ENCODE assay signal across 9 cellular contexts in the genomic region with DNA sequence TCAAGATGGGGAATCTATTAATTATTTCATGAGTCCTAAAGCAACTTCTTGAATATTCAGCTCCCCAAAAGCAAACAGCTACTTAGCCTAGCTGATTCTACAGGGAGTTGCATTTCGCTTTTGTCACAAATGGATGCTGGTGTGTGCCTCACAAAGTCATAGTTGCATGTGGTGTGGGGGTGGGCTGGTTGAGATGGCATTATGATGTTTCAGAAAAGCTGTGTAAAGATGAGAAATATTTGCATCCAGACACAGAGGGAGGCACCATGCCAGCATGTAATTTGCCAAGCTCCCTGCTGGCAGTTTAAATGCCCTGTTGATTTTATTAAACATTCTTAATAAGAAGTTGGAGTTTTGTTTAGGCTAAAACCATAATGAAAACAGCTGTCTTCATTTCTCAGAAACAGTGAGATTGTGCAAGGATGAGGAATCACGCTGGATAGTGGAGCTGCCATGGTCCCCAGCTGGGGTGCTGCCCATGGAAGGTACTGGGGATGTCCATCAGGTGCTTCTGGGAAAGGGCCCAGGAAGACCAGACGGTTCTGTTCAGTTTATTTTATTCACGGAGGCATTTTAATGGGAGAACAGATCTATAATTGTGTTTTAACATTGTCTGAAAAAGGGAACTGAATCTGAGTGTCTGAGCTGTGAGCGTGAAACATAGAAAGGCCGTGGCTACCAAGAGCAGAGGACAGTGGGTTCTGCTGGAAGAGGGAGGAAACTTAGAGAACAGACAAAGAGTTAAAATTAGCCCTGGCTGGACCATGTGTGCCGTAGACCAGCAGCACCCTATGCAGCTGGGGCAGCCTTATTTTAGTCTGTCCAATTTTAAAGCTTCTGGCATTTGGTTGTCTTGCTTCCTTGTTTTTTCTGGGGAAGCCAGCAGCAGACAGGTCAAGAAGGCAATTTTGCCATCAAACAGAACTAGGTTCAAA.
A peak's percentile ranks its signal among the peaks of the same experiment; 100 is the strongest.
DNase-seq lines count a peak whose midpoint lies in the region; ATAC-seq and TF ChIP-seq lines count a peak whose summit lies in the region.
"Had no signal": no experiment of that assay in that cellular context is flagged by ENCODE, and none has a peak within 500 bp of the region (broad histone marks: within the 10 kb centered on the region; RNA-seq: fewer than 3 reads in every experiment).

No MANE protein-coding gene starts in this region.

- no peaks in the 10 kb centered on the region for H3K27me3 ChIP-seq in CD4-positive, CD25-positive, alpha-beta regulatory T cell (ENCODE audit: control insufficient read depth, insufficient read depth, low read length)
- H3K27me3 ChIP-seq in Karpas-422 (ENCODE audit: low read length) (no peaks in the 10 kb centered on the region), right atrium auricular region (no peaks in the 10 kb centered on the region)

- no peak overlapping the region for H3K27ac ChIP-seq in CD4-positive, CD25-positive, alpha-beta regulatory T cell (ENCODE audit: insufficient read depth, low read length, poor library complexity, severe bottlenecking)
- peak overlapping the region; percentile 44 for H3K27ac ChIP-seq in Karpas-422 (ENCODE audit: low read length)
- peak overlapping the region; percentile 72 to 79 for H3K27ac ChIP-seq in right atrium auricular region

- H3K4me3 ChIP-seq in CD4-positive, CD25-positive, alpha-beta regulatory T cell (ENCODE audit: low read depth, low read length) = no peak overlapping the region
- H3K4me3 ChIP-seq in Karpas-422 (ENCODE audit: low read length) (peak overlapping the region; percentile 41; the same call in 1 of the 2 replicates), right atrium auricular region (no peak overlapping the region)

- H3K27me3 Mint-ChIP-seq in CD4-positive, CD25-positive, alpha-beta regulatory T cell = no peaks in the 10 kb centered on the region

- H3K9ac ChIP-seq in Karpas-422 (ENCODE audit: low read length) = peak overlapping the region; percentile 53

- no peak for DNase-seq in CD4-positive, CD25-positive, alpha-beta regulatory T cell
- DNase-seq in Karpas-422 = peak; percentile 63
- peak; percentile 54 for DNase-seq in right atrium auricular region (ENCODE audit: low spot score)
- DNase-seq in amniotic stem cell (lab: John Stamatoyannopoulos, UW) = no peak
- DNase-seq in SKM-1 treated with dmso at 0.1 percent for 144 hours (lab: John Stamatoyannopoulos, UW; ENCODE audit: unreplicated experiment) = no peak
- no peak for DNase-seq in NCI-H774 (lab: John Stamatoyannopoulos, UW)
- DNase-seq in glomerular visceral epithelial cell (ENCODE audit: extremely low spot score) = no peak
- DNase-seq: NCI-H1092 had no signal

- peak overlapping the region; percentile 53 for H3K4me2 ChIP-seq in Karpas-422 (ENCODE audit: low read depth, low read length, poor library complexity, severe bottlenecking)

- H4K20me1 ChIP-seq in Karpas-422 (ENCODE audit: insufficient read depth, low read depth, low read length) = no peaks in the 10 kb centered on the region

- no peaks in the 10 kb centered on the region for H3K9me3 Mint-ChIP-seq in CD4-positive, CD25-positive, alpha-beta regulatory T cell

- no peaks in the 10 kb centered on the region for H3K9me3 ChIP-seq in CD4-positive, CD25-positive, alpha-beta regulatory T cell (ENCODE audit: control insufficient read depth in 2 of 2, low read length in 2 of 2)
- H3K9me3 ChIP-seq in Karpas-422 (ENCODE audit: low read length) = no peaks in the 10 kb centered on the region; the same call in 1 of the 2 replicates
- no peaks in the 10 kb centered on the region for H3K9me3 ChIP-seq in right atrium auricular region

- peaks cover 35% of the 10 kb centered on the region for H3K36me3 Mint-ChIP-seq in CD4-positive, CD25-positive, alpha-beta regulatory T cell

- peaks cover 18 to 63% (median 29%) of the 10 kb centered on the region in 4 donors for H3K4me1 Mint-ChIP-seq in CD4-positive, CD25-positive, alpha-beta regulatory T cell

- peak overlapping the region; percentile 58 for H2AFZ ChIP-seq in Karpas-422 (ENCODE audit: low read length)

- no peak for ATAC-seq in CD4-positive, CD25-positive, alpha-beta regulatory T cell (ENCODE audit: low read depth in 2 of 2)
- ATAC-seq in GM21423 (IDR thresholded peaks at IDR 0.05; ENCODE audit: unreplicated experiment) = peak; percentile 92

- H3K9me2 ChIP-seq in Karpas-422 (replicated peaks; ENCODE audit: insufficient read depth, low read length) = no peaks in the 10 kb centered on the region

- peak overlapping the region; percentile 14 to 67 (median 62) for H3K27ac Mint-ChIP-seq in CD4-positive, CD25-positive, alpha-beta regulatory T cell

- H3K4me3 Mint-ChIP-seq in CD4-positive, CD25-positive, alpha-beta regulatory T cell = peak overlapping the region in 1 of 4 donors; percentile 51

- no peaks in the 10 kb centered on the region for H3K4me1 ChIP-seq in CD4-positive, CD25-positive, alpha-beta regulatory T cell (ENCODE audit: control insufficient read depth, insufficient read depth, low read length, poor library complexity, severe bottlenecking)
- H3K4me1 ChIP-seq in Karpas-422 (ENCODE audit: low read length) = peaks cover 16% of the 10 kb centered on the region
- H3K4me1 ChIP-seq in right atrium auricular region = peaks cover 0 to 52% of the 10 kb centered on the region in 2 donors

- TF ChIP-seq CTCF in right atrium auricular region (IDR thresholded peaks at IDR 0.05) = no peak

- no peaks in the 10 kb centered on the region for H3K79me2 ChIP-seq in Karpas-422 (ENCODE audit: low read length)

- H3K36me3 ChIP-seq in CD4-positive, CD25-positive, alpha-beta regulatory T cell (ENCODE audit: control insufficient read depth, insufficient read depth, low read length) = peaks cover 5% of the 10 kb centered on the region
- H3K36me3 ChIP-seq in Karpas-422 (ENCODE audit: insufficient read depth, low read length) (no peaks in the 10 kb centered on the region), right atrium auricular region (no peaks in the 10 kb centered on the region)

Comparison
In these comparisons a context has a peak if more than half of its experiments do, and no peak if none do; other contexts are left out.
1. DNase-seq: peak in Karpas-422 (single experiment) and right atrium auricular region (single experiment); none in CD4-positive, CD25-positive, alpha-beta regulatory T cell (0 of 3), amniotic stem cell (single experiment), SKM-1 treated with dmso at 0.1 percent for 144 hours (single experiment), NCI-H774 (single experiment) and glomerular visceral epithelial cell (single experiment).